8 cellular contexts compared by ENCODE assay signal in the genomic region with DNA sequence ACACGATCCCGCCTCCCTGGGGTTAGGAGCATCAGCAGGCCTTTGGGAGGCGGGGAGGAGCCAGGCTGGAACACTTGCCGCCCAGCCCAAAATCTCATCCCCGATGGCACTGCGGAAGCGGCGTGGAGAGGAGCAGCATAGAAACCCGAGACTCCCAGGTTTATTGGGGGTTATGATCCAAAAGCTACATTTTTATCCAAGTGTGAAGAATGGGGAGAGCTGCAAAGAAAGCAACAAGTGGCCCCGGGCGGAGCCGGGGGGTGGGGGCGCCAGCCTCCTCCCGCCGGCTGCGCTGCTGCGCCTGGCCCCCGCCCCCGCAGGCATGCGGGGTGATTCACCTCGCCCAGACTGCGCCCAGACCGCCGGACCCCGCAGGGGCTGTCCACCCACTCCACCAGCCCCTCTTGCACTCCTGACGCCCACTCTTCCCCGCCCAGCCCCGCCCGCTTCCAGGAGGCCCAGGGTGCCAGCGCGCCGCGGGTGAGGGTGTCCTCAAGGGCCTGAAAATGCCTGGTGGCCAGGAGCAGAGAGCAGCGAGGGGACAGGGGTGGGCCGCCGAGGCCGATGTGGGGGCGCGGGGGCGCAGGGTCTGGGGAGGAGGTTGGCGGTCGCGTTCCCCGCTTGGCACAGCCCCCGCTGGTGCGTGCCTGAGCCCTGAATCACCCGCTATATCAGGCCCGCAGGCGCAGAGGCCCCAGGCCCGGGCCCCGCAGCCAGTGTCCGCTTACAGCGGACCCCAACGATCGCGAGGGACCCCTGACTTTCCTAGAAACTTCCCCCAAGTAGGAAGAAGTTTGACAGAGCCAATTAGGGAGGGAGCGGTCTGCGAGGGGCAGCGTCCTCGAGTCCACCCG. TPM values are rescaled to one million over a fixed set of nuclear protein-coding genes. Genes with fewer than 3 reads are reported as not detected.
A peak's percentile ranks its signal among the peaks of the same experiment; 100 is the strongest.
DNase-seq lines count a peak whose midpoint lies in the region; ATAC-seq, FAIRE-seq and TF ChIP-seq lines count a peak whose summit lies in the region.

No MANE protein-coding gene starts in this region.

- POLR2A ChIA-PET in HepG2 (lab: Yijun Ruan, JAX) = interaction anchor here (0.9 to 1.8 kb wide), 8 partner anchors 14 to 115 kb away, joined by 3 to 26 read pairs (median 10); partner anchors contain the start of genes NAGLU and STAT3

- in situ Hi-C loops in HepG2 (cut with HindIII; ENCODE audit: extremely low pct_ligation_motif_present, low pct_unique_long_range_greater_than_20kb) = loop anchor here (5.0 kb wide), 1 partner anchor 96 kb away; no protein-coding TSS in a partner anchor

- peaks cover 17% of the 10 kb centered on the region for H3K27me3 ChIP-seq in colonic mucosa
- H3K27me3 ChIP-seq in HepG2 (ENCODE audit: control insufficient read depth in 1 of 2, insufficient read depth in 2 of 2, low read length in 2 of 2) = no peaks in the 10 kb centered on the region; a peak in 1 of 5 replicates
- H3K27me3 ChIP-seq in suprapubic skin = no peaks in the 10 kb centered on the region

- H2AFZ ChIP-seq in HepG2 (ENCODE audit: low read length) = no peak overlapping the region

- H3K4me1 ChIP-seq in colonic mucosa = peaks cover 9% of the 10 kb centered on the region
- peaks cover 40% of the 10 kb centered on the region for H3K4me1 ChIP-seq in HepG2 (ENCODE audit: insufficient read depth, low read length)
- H3K4me1 ChIP-seq in suprapubic skin = peaks cover 78% of the 10 kb centered on the region

- H3K27ac ChIP-seq in colonic mucosa (peak overlapping the region; percentile 82), HepG2 (ENCODE audit: extremely low read length, insufficient read depth, low read length) (no peak overlapping the region), suprapubic skin (peak overlapping the region; percentile 93)

- H3K9me3 ChIP-seq in colonic mucosa (no peaks in the 10 kb centered on the region), HepG2 (ENCODE audit: low read length) (no peaks in the 10 kb centered on the region), suprapubic skin (no peaks in the 10 kb centered on the region)

- no peak for TF ChIP-seq RAD21 in HepG2 (CRISPR knock-in tag; IDR thresholded peaks at IDR 0.05)

- 65% methylated on average over 56 of the region's 61 CpGs for WGBS in HepG2 (ENCODE audit: low lambda C conversion rate)
- WGBS in suprapubic skin = 2% methylated on average over 28 of the region's 61 CpGs

- H3K36me3 ChIP-seq in colonic mucosa (no peaks in the 10 kb centered on the region), HepG2 (replicated peaks in 1 of 2; ENCODE audit: control insufficient read depth in 1 of 2, insufficient read depth in 2 of 2, low read length in 2 of 2) (no peaks in the 10 kb centered on the region), suprapubic skin (no peaks in the 10 kb centered on the region)

- H3K4me2 ChIP-seq in HepG2 (ENCODE audit: low read depth, low read length) = peak overlapping the region; percentile 93

- no peak for TF ChIP-seq CTCF in colonic mucosa (IDR thresholded peaks at IDR 0.05)
- TF ChIP-seq CTCF in HepG2 (CRISPR knock-in tag; IDR thresholded peaks at IDR 0.05) = no peak
- TF ChIP-seq CTCF in suprapubic skin (IDR thresholded peaks at IDR 0.05) = no peak

- DNase-seq in AG08395 (ENCODE audit: low spot score) (peak; percentile 73), NCI-H226 (peak; percentile 84), colonic mucosa (no peak), HepG2 (ENCODE audit: low spot score) (no peak), suprapubic skin (ENCODE audit: low spot score in 2 of 2) (peak in 1 of 2 donors; percentile 77), OCI-M1 (lab: John Stamatoyannopoulos, UW) (no peak), posterior vena cava (ENCODE audit: low spot score) (no peak)

- CTCF ChIA-PET in HepG2 (lab: Yijun Ruan, JAX; ENCODE audit: low intra/inter-chr PET ratio, low total read pairs) = no interaction called here

- TF ChIP-seq EP300 in HepG2 (IDR thresholded peaks at IDR 0.05; ENCODE audit: low read depth in 2 of 2, low read length in 2 of 2) (no peak), HepG2 (CRISPR knock-in tag; IDR thresholded peaks at IDR 0.05; ENCODE audit: borderline replicate concordance) (no peak), suprapubic skin (IDR thresholded peaks at IDR 0.05) (no peak)

- ATAC-seq in HepG2 (peak; percentile 5; the same call in 2 of the 3 replicates), GM18517 (IDR thresholded peaks at IDR 0.05; ENCODE audit: unreplicated experiment) (no peak)

- no peak for FAIRE-seq in HepG2 (lab: Jason Lieb, UNC)

- peaks cover 10% of the 10 kb centered on the region for H3K79me2 ChIP-seq in HepG2 (ENCODE audit: insufficient read depth, low read length)

- BruUV-seq in HepG2 (replicated peaks; lab: Mats Ljungman, UMichigan) = no TSS peak

- TF ChIP-seq POLR2A in HepG2 (IDR thresholded peaks at IDR 0.05; ENCODE audit: insufficient read depth in 1 of 2, low read depth in 2 of 2, low read length in 2 of 2) = no peak
- TF ChIP-seq POLR2A in suprapubic skin (IDR thresholded peaks at IDR 0.05) = no peak

- intact Hi-C loops in colonic mucosa (cut with DNase I) = no loop called here
- intact Hi-C loops in HepG2 (cut with micrococcal nuclease; ENCODE audit: unreplicated experiment) = loop anchor here (10.0 kb wide), 1 partner anchor 63 kb away; no protein-coding TSS in a partner anchor
- intact Hi-C loops in posterior vena cava (cut with DNase I) = loop anchor here in 1 of 2 donors (5.0 kb wide), 1 partner anchor 101 kb away; no protein-coding TSS in a partner anchor

- H3K9ac ChIP-seq in colonic mucosa (ENCODE audit: low read depth in 2 of 2, low read length in 2 of 2) (peak overlapping the region; percentile 58 to 90), HepG2 (ENCODE audit: insufficient read depth, low read depth, low read length) (peak overlapping the region; percentile 72; the same call in 1 of the 2 replicates)

- no peaks in the 10 kb centered on the region for H4K20me1 ChIP-seq in HepG2 (ENCODE audit: insufficient read depth, low read length)

- H3K4me3 ChIP-seq in colonic mucosa (peak overlapping the region; percentile 70), HepG2 (replicated peaks in 1 of 3; ENCODE audit: insufficient read depth in 1 of 3, low read depth in 2 of 3, low read length in 3 of 3) (peak overlapping the region; percentile 78 to 95 (median 88); a peak in 5 of 6 replicates), suprapubic skin (peak overlapping the region; percentile 77)

RNA-seq across cellular contexts. Expression of gene CAVIN1, which starts 1.4 kb away (rescaled TPM):
- total RNA-seq in colonic mucosa (10 to 100 TPM; 25.2 to 74.6 TPM), HepG2 (2016; rRNA removed; fragmentation: Illumina TruSeq; extraction: Trizol) (25.5 and 26.0 TPM in 2 replicates), suprapubic skin (100 to 1,000 TPM; 153 to 224 (median 182) TPM), posterior vena cava (100 to 1,000 TPM; 733 to 737 TPM)
- 1.4 and 2.0 TPM in 2 replicates for total RNA-seq in HepG2 (2016; cell fraction: cytosol; rRNA removed; fragmentation: Illumina TruSeq; extraction: Trizol; ENCODE audit: low read depth)
- 22.2 and 26.3 TPM in 2 replicates for total RNA-seq in HepG2 (2016; cell fraction: insoluble cytoplasmic fraction; rRNA removed; fragmentation: Illumina TruSeq; extraction: Trizol)
- 6.2 and 7.4 TPM in 2 replicates for total RNA-seq in HepG2 (2016; cell fraction: membrane; rRNA removed; fragmentation: Illumina TruSeq; extraction: Trizol)
- 9.9 and 11.0 TPM in 2 replicates for total RNA-seq in HepG2 (2016; cell fraction: nucleus; rRNA removed; fragmentation: Illumina TruSeq; extraction: Trizol)
- 12.7 and 15.9 TPM in 2 replicates for polyA plus RNA-seq in HepG2 (2011; rRNA removed)
- 11.6 and 16.2 TPM in 2 replicates for polyA plus RNA-seq in HepG2 (2011; cell fraction: cytosol; rRNA removed)
- polyA plus RNA-seq in HepG2 (2011; cell fraction: nucleus; rRNA removed) = 5.7 and 6.0 TPM in 2 replicates
- polyA plus RNA-seq in HepG2 (2012) = 5.5 and 6.9 TPM in 2 replicates
- polyA plus RNA-seq in HepG2 (2016; cell fraction: cytosol; fragmentation: Illumina TruSeq; extraction: Trizol; ENCODE audit: low read depth) = 1.3 and 1.5 TPM in 2 replicates
- 27.2 and 28.7 TPM in 2 replicates for polyA plus RNA-seq in HepG2 (2016; cell fraction: insoluble cytoplasmic fraction; fragmentation: Illumina TruSeq; extraction: Trizol; ENCODE audit: low read depth)
- 3.5 and 4.2 TPM in 2 replicates for polyA plus RNA-seq in HepG2 (2016; cell fraction: membrane; fragmentation: Illumina TruSeq; extraction: Trizol; ENCODE audit: low read depth)
- polyA plus RNA-seq in HepG2 (2016; cell fraction: nucleus; fragmentation: Illumina TruSeq; extraction: Trizol; ENCODE audit: insufficient read depth, low read depth) = 15.8 and 16.2 TPM in 2 replicates
- 20.8 and 64.9 TPM in 2 replicates for polyA minus RNA-seq in HepG2 (2011; rRNA and poly(A)+ RNA removed; ENCODE audit: low replicate concordance)
- 18.1 and 23.5 TPM in 2 replicates for polyA minus RNA-seq in HepG2 (2011; cell fraction: cytosol; rRNA and poly(A)+ RNA removed)
- polyA minus RNA-seq in HepG2 (2011; cell fraction: nucleus; rRNA and poly(A)+ RNA removed) = 4.5 and 4.6 TPM in 2 replicates

RNA-seq across cellular contexts. Expression of gene STAT3, which starts 33.5 kb away (rescaled TPM):
- total RNA-seq in colonic mucosa (100 to 1,000 TPM; 137 to 216 TPM), HepG2 (2016; rRNA removed; fragmentation: Illumina TruSeq; extraction: Trizol) (61.8 and 82.7 TPM in 2 replicates), suprapubic skin (100 to 1,000 TPM; 144 to 174 (median 152) TPM), posterior vena cava (100 to 1,000 TPM; 230 to 241 TPM)
- total RNA-seq in HepG2 (2016; cell fraction: cytosol; rRNA removed; fragmentation: Illumina TruSeq; extraction: Trizol; ENCODE audit: low read depth) = 23.1 and 26.5 TPM in 2 replicates
- total RNA-seq in HepG2 (2016; cell fraction: insoluble cytoplasmic fraction; rRNA removed; fragmentation: Illumina TruSeq; extraction: Trizol) = 58.0 and 68.3 TPM in 2 replicates
- 26.8 TPM in 2 replicates for total RNA-seq in HepG2 (2016; cell fraction: membrane; rRNA removed; fragmentation: Illumina TruSeq; extraction: Trizol)
- total RNA-seq in HepG2 (2016; cell fraction: nucleus; rRNA removed; fragmentation: Illumina TruSeq; extraction: Trizol) = 59.3 and 64.3 TPM in 2 replicates
- 62.4 and 65.3 TPM in 2 replicates for polyA plus RNA-seq in HepG2 (2011; rRNA removed)
- 50.3 and 62.8 TPM in 2 replicates for polyA plus RNA-seq in HepG2 (2011; cell fraction: cytosol; rRNA removed)
- polyA plus RNA-seq in HepG2 (2011; cell fraction: nucleus; rRNA removed) = 68.4 and 82.3 TPM in 2 replicates
- polyA plus RNA-seq in HepG2 (2012) = 46.3 and 77.9 TPM in 2 replicates
- polyA plus RNA-seq in HepG2 (2016; cell fraction: cytosol; fragmentation: Illumina TruSeq; extraction: Trizol; ENCODE audit: low read depth) = 3.6 TPM in 2 replicates
- 45.6 and 57.1 TPM in 2 replicates for polyA plus RNA-seq in HepG2 (2016; cell fraction: insoluble cytoplasmic fraction; fragmentation: Illumina TruSeq; extraction: Trizol; ENCODE audit: low read depth)
- polyA plus RNA-seq in HepG2 (2016; cell fraction: membrane; fragmentation: Illumina TruSeq; extraction: Trizol; ENCODE audit: low read depth) = 8.1 and 9.5 TPM in 2 replicates
- polyA plus RNA-seq in HepG2 (2016; cell fraction: nucleus; fragmentation: Illumina TruSeq; extraction: Trizol; ENCODE audit: insufficient read depth, low read depth) = 95.8 and 98.6 TPM in 2 replicates
- 96.9 and 98.7 TPM in 2 replicates for polyA minus RNA-seq in HepG2 (2011; rRNA and poly(A)+ RNA removed; ENCODE audit: low replicate concordance)
- polyA minus RNA-seq in HepG2 (2011; cell fraction: cytosol; rRNA and poly(A)+ RNA removed) = 57.9 and 75.4 TPM in 2 replicates
- 74.4 and 95.5 TPM in 2 replicates for polyA minus RNA-seq in HepG2 (2011; cell fraction: nucleus; rRNA and poly(A)+ RNA removed)

RNA-seq across cellular contexts. Expression of gene ATP6V0A1, which starts 37.0 kb away (rescaled TPM):
- 10 to 100 TPM; 77.6 to 93.0 TPM for total RNA-seq in colonic mucosa
- total RNA-seq in HepG2 (2016; rRNA removed; fragmentation: Illumina TruSeq; extraction: Trizol) = 15.9 and 27.9 TPM in 2 replicates
- total RNA-seq in HepG2 (2016; cell fraction: cytosol; rRNA removed; fragmentation: Illumina TruSeq; extraction: Trizol; ENCODE audit: low read depth) = 18.7 and 19.7 TPM in 2 replicates
- 11.1 and 28.3 TPM in 2 replicates for total RNA-seq in HepG2 (2016; cell fraction: insoluble cytoplasmic fraction; rRNA removed; fragmentation: Illumina TruSeq; extraction: Trizol)
- 8.0 and 9.2 TPM in 2 replicates for total RNA-seq in HepG2 (2016; cell fraction: membrane; rRNA removed; fragmentation: Illumina TruSeq; extraction: Trizol)
- 55.4 and 63.9 TPM in 2 replicates for total RNA-seq in HepG2 (2016; cell fraction: nucleus; rRNA removed; fragmentation: Illumina TruSeq; extraction: Trizol)
- polyA plus RNA-seq in HepG2 (2011; rRNA removed) = 54.1 and 59.7 TPM in 2 replicates
- polyA plus RNA-seq in HepG2 (2011; cell fraction: cytosol; rRNA removed) = 29.1 and 30.2 TPM in 2 replicates
- 196 and 208 TPM in 2 replicates for polyA plus RNA-seq in HepG2 (2011; cell fraction: nucleus; rRNA removed)
- polyA plus RNA-seq in HepG2 (2012) = 32.3 and 37.4 TPM in 2 replicates
- 1.8 and 3.2 TPM in 2 replicates for polyA plus RNA-seq in HepG2 (2016; cell fraction: cytosol; fragmentation: Illumina TruSeq; extraction: Trizol; ENCODE audit: low read depth)
- 9.4 and 10.0 TPM in 2 replicates for polyA plus RNA-seq in HepG2 (2016; cell fraction: insoluble cytoplasmic fraction; fragmentation: Illumina TruSeq; extraction: Trizol; ENCODE audit: low read depth)
- 6.0 and 6.9 TPM in 2 replicates for polyA plus RNA-seq in HepG2 (2016; cell fraction: membrane; fragmentation: Illumina TruSeq; extraction: Trizol; ENCODE audit: low read depth)
- 74.0 and 74.7 TPM in 2 replicates for polyA plus RNA-seq in HepG2 (2016; cell fraction: nucleus; fragmentation: Illumina TruSeq; extraction: Trizol; ENCODE audit: insufficient read depth, low read depth)
- polyA minus RNA-seq in HepG2 (2011; rRNA and poly(A)+ RNA removed; ENCODE audit: low replicate concordance) = 143 and 163 TPM in 2 replicates
- polyA minus RNA-seq in HepG2 (2011; cell fraction: cytosol; rRNA and poly(A)+ RNA removed) = 30.3 and 36.7 TPM in 2 replicates
- 158 and 184 TPM in 2 replicates for polyA minus RNA-seq in HepG2 (2011; cell fraction: nucleus; rRNA and poly(A)+ RNA removed)
- total RNA-seq in suprapubic skin = 100 to 1,000 TPM; 102 to 194 (median 142) TPM
- total RNA-seq in posterior vena cava = 10 to 100 TPM; 69.6 to 70.1 TPM

Comparison
In these comparisons a context has a peak if more than half of its experiments do, and no peak if none do; other contexts are left out.
1. DNase-seq: peak in AG08395 (single experiment) and NCI-H226 (single experiment); none in colonic mucosa (single experiment), HepG2 (single experiment), OCI-M1 (single experiment) and posterior vena cava (single experiment).
2. Peak in every context shown above with its lines, with median percentiles within 50 percentile points of each other: H3K4me3 ChIP-seq.